Comparison of ENCODE assay signal across 30 cellular contexts in genomic region chr11:6561288-6561687, GRCh38.
"Had no signal": no experiment of that assay in that cellular context is flagged by ENCODE, and none has a peak within 500 bp of the region (broad histone marks: within the 10 kb centered on the region; RNA-seq: fewer than 3 reads in every experiment).

No MANE protein-coding gene starts in this region.

- FAIRE-seq: colon, endometrium, endothelial cell of umbilical vein, frontal cortex had no signal

- H3K27me3 ChIP-seq: colonic mucosa, dorsolateral prefrontal cortex, esophagus muscularis mucosa, esophagus squamous epithelium, foreskin keratinocyte, gastrocnemius medialis, gastroesophageal sphincter, heart left ventricle, heart right ventricle, hepatocyte had no signal

- ATAC-seq: effector memory CD8-positive, alpha-beta T cell; esophagus mucosa; gastrocnemius medialis; gastroesophageal sphincter; heart left ventricle; heart right ventricle had no signal

- H3K4me3 Mint-ChIP-seq: dendritic cell treated with granulocyte-macrophage colony-stimulating factor and Interleukin-4, amounts not matched to agents 40 ng/mL and 50 ng/mL, for 4 days; effector memory CD8-positive, alpha-beta T cell; endodermal cell had no signal

- H3K9me3 ChIP-seq: colonic mucosa, esophagus muscularis mucosa, esophagus squamous epithelium, gastrocnemius medialis, gastroesophageal sphincter, heart left ventricle, heart right ventricle had no signal

- H3K36me3 ChIP-seq: colonic mucosa had no signal

- H3K4me3 ChIP-seq: colonic mucosa, coronary artery, dorsolateral prefrontal cortex, esophagus muscularis mucosa, esophagus squamous epithelium, gastrocnemius medialis, gastroesophageal sphincter, heart left ventricle, heart right ventricle, hepatocyte had no signal

- H3K27ac Mint-ChIP-seq: dendritic cell treated with granulocyte-macrophage colony-stimulating factor and Interleukin-4, amounts not matched to agents 40 ng/mL and 50 ng/mL, for 4 days; endodermal cell had no signal

- H3K79me2 ChIP-seq: hepatocyte had no signal

- H3K4me2 ChIP-seq: hepatocyte had no signal

- H3K4me1 ChIP-seq: colonic mucosa, esophagus muscularis mucosa, foreskin keratinocyte, gastroesophageal sphincter had no signal

- H3K27me3 Mint-ChIP-seq: dendritic cell treated with granulocyte-macrophage colony-stimulating factor and Interleukin-4, amounts not matched to agents 40 ng/mL and 50 ng/mL, for 4 days; effector memory CD8-positive, alpha-beta T cell had no signal

- H3K27ac ChIP-seq: colonic mucosa, coronary artery, dorsolateral prefrontal cortex, epithelial cell of prostate, esophagus muscularis mucosa, esophagus squamous epithelium, foreskin keratinocyte, gastrocnemius medialis, gastroesophageal sphincter, heart left ventricle, heart right ventricle, hepatocyte had no signal

- H3K9me3 Mint-ChIP-seq: dendritic cell treated with granulocyte-macrophage colony-stimulating factor and Interleukin-4, amounts not matched to agents 40 ng/mL and 50 ng/mL, for 4 days; effector memory CD8-positive, alpha-beta T cell; endodermal cell had no signal

- DNase-seq: colonic mucosa; cortex of kidney; dermis blood vessel endothelial cell; dorsolateral prefrontal cortex; effector CD4-positive, alpha-beta T cell; effector CD8-positive, alpha-beta T cell; effector memory CD4-positive, alpha-beta T cell; effector memory CD8-positive, alpha-beta T cell; endodermal cell; erythroblast; esophagus squamous epithelium; foreskin fibroblast; foreskin melanocyte; gastrocnemius medialis; glutamatergic neuron; head of caudate nucleus; heart left ventricle; heart right ventricle had no signal

- H3K4me1 Mint-ChIP-seq: endodermal cell had no signal

- H2AFZ ChIP-seq: hepatocyte had no signal
